8 cellular contexts compared by ENCODE assay signal in the genomic region with DNA sequence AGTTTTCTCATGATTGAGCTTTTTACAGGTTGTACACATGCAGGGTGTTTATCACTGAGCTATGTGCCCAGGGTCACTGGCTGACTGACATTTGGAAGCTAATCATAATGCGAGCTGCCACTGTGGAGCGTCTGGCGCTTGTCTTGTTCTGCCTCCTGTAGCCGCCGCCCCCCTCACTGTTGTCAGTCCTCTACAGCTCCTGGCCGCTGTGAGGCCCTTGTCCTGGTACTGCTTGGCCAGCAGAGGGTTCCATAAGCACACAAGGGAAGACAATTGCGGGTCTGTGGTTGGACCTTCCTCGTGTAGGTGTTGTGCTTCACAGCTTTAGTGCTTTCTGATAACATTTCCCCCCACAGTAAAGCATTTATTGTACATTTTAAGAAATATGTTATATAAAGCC.
DNase-seq lines count a peak whose midpoint lies in the region; ATAC-seq, FAIRE-seq and TF ChIP-seq lines count a peak whose summit lies in the region.

No MANE protein-coding gene starts in this region.

- no peak overlapping the region for H3K27ac ChIP-seq in tibial artery

- FAIRE-seq in bronchial epithelial cell (lab: Jason Lieb, UNC) = no peak

- H3K36me3 ChIP-seq in Loucy (ENCODE audit: insufficient read depth, low read length) (peaks cover 62% of the 10 kb centered on the region), bronchial epithelial cell (ENCODE audit: control insufficient read depth, insufficient read depth, low read length) (peaks cover 5% of the 10 kb centered on the region), tibial artery (peaks cover 20 to 69% (median 41%) of the 10 kb centered on the region in 3 donors)

- no peaks in the 10 kb centered on the region for H3F3A ChIP-seq in Loucy (ENCODE audit: low read depth)

- DNase-seq in AG10803 (ENCODE audit: low read depth) = peak; percentile 54
- peak; percentile 7 for DNase-seq in bronchial epithelial cell (ENCODE audit: low read depth)
- DNase-seq in kidney glomerular epithelial cell (lab: John Stamatoyannopoulos, UW) = peak; percentile 42
- DNase-seq in tibial artery = no peak
- DNase-seq in stimulated activated CD4-positive, alpha-beta T cell treated with anti-CD3 and anti-CD28 coated beads, Interleukin-12 subunit alpha, Interleukin-12 subunit beta, amount 100 ng/mL, for 4 hours = no peak

- TF ChIP-seq CTCF in AG10803 (conservative IDR thresholded peaks at IDR 0.05; ENCODE audit: low read length) = peak; percentile 58
- TF ChIP-seq CTCF in Loucy (conservative IDR thresholded peaks at IDR 0.05; ENCODE audit: low read length) = peak; percentile 27; the same call in 1 of the 2 replicates
- TF ChIP-seq CTCF in bronchial epithelial cell (IDR thresholded peaks at IDR 0.05; ENCODE audit: insufficient read depth, low read length, severe bottlenecking) = no peak
- TF ChIP-seq CTCF in tibial artery (IDR thresholded peaks at IDR 0.05) = no peak

- no peak overlapping the region for H3K4me2 ChIP-seq in Loucy (ENCODE audit: low read depth, low read length, poor library complexity, severe bottlenecking)

- H3K9me2 ChIP-seq in Loucy (replicated peaks; ENCODE audit: low read depth, low read length) = no peaks in the 10 kb centered on the region

- H3K9me3 ChIP-seq in Loucy (ENCODE audit: insufficient read depth, low read depth, low read length) (no peaks in the 10 kb centered on the region), tibial artery (no peaks in the 10 kb centered on the region)

- H4K20me1 ChIP-seq in Loucy (ENCODE audit: insufficient read depth, low read length, poor library complexity, severe bottlenecking) = no peaks in the 10 kb centered on the region

- intact Hi-C loops in tibial artery (cut with DNase I; ENCODE audit: low total_unique reads) = no loop called here

- ATAC-seq in HG02852 (IDR thresholded peaks at IDR 0.05; ENCODE audit: unreplicated experiment) (no peak), GM21360 (IDR thresholded peaks at IDR 0.05; ENCODE audit: unreplicated experiment) (no peak)

- no peak overlapping the region for H3K9ac ChIP-seq in Loucy (ENCODE audit: low read depth, low read length, poor library complexity, severe bottlenecking)

- H3K4me1 ChIP-seq in Loucy (ENCODE audit: insufficient read depth, low read length, poor library complexity, severe bottlenecking) (no peaks in the 10 kb centered on the region), tibial artery (no peaks in the 10 kb centered on the region)

- no peak overlapping the region for H2AFZ ChIP-seq in Loucy (ENCODE audit: low read length)

- no peaks in the 10 kb centered on the region for H3K79me2 ChIP-seq in Loucy (ENCODE audit: insufficient read depth, low read length)

- H3K4me3 ChIP-seq in AG10803 (ENCODE audit: low read length) = no peak overlapping the region
- no peak overlapping the region for H3K4me3 ChIP-seq in Loucy (ENCODE audit: low read length, poor library complexity, severe bottlenecking)
- no peak overlapping the region for H3K4me3 ChIP-seq in bronchial epithelial cell (ENCODE audit: low read depth, low read length)
- H3K4me3 ChIP-seq in tibial artery = no peak overlapping the region

- H3K27me3 ChIP-seq in Loucy (ENCODE audit: insufficient read depth, low read length, poor library complexity, severe bottlenecking) = no peaks in the 10 kb centered on the region
- H3K27me3 ChIP-seq in bronchial epithelial cell (ENCODE audit: control insufficient read depth, insufficient read depth, low read length) = no peaks in the 10 kb centered on the region
- no peaks in the 10 kb centered on the region for H3K27me3 ChIP-seq in tibial artery

Comparison
In these comparisons a context has a peak if more than half of its experiments do, and no peak if none do; other contexts are left out.
1. DNase-seq: peak in AG10803 (single experiment), bronchial epithelial cell (single experiment) and kidney glomerular epithelial cell (single experiment); none in tibial artery (0 of 2) and stimulated activated CD4-positive, alpha-beta T cell treated with anti-CD3 and anti-CD28 coated beads, Interleukin-12 subunit alpha, Interleukin-12 subunit beta, amount 100 ng/mL, for 4 hours (single experiment).
2. CTCF ChIP-seq: peak in AG10803 (single experiment) and Loucy (single experiment); none in bronchial epithelial cell (single experiment) and tibial artery (0 of 2).